Comparison of ENCODE assay signal across 12 cellular contexts in genomic region chr2:11103984-11104793, GRCh38. TPM values are rescaled to one million over a fixed set of nuclear protein-coding genes. Genes with fewer than 3 reads are reported as not detected.
DNase-seq lines count a peak whose midpoint lies in the region; ATAC-seq, FAIRE-seq and TF ChIP-seq lines count a peak whose summit lies in the region.
"Had no signal": no experiment of that assay in that cellular context is flagged by ENCODE, and none has a peak within 500 bp of the region (broad histone marks: within the 10 kb centered on the region; RNA-seq: fewer than 3 reads in every experiment).

No MANE protein-coding gene starts in this region.

- dilution Hi-C loops in IMR-90 (cut with HindIII; ENCODE audit: low sequenced_read_pairs, unreplicated experiment): no loop called here

- no peaks in the 10 kb centered on the region for H3K79me2 ChIP-seq in GM12878 (ENCODE audit: control insufficient read depth, insufficient read depth, low read length)

- no peak overlapping the region for H4K5ac ChIP-seq in IMR-90 (ENCODE audit: low read depth, low read length)

- TF ChIP-seq CTCF in IMR-90 (conservative IDR thresholded peaks at IDR 0.05; ENCODE audit: low read depth, low read length) (no peak), GM12878 (IDR thresholded peaks at IDR 0.05 in 2 of 3, conservative IDR thresholded peaks at IDR 0.05 in 1 of 3; ENCODE audit: control insufficient read depth in 2 of 3, extremely low read depth in 1 of 3, insufficient read depth in 1 of 3, low read depth in 3 of 3, low read length in 3 of 3) (no peak), gastrocnemius medialis (IDR thresholded peaks at IDR 0.05 in 4 of 5, conservative IDR thresholded peaks at IDR 0.05 in 1 of 5) (no peak)

- TF ChIP-seq RAD21 in IMR-90 (IDR thresholded peaks at IDR 0.05; ENCODE audit: low read length) (no peak), GM12878 (IDR thresholded peaks at IDR 0.05; ENCODE audit: insufficient read depth, low read depth, low read length) (no peak)

- no peak overlapping the region for H4K91ac ChIP-seq in IMR-90 (ENCODE audit: insufficient read depth, low read depth, low read length)

- no peak for TF ChIP-seq EP300 in GM12878 (IDR thresholded peaks at IDR 0.05; ENCODE audit: borderline replicate concordance in 1 of 2, control insufficient read depth in 1 of 2, low read depth in 2 of 2, low read length in 2 of 2)

- no peak overlapping the region for H4K8ac ChIP-seq in IMR-90 (ENCODE audit: low read depth in 2 of 2, low read length in 2 of 2)

- no peak overlapping the region for H3K23ac ChIP-seq in IMR-90 (ENCODE audit: low read depth, low read length)

- no peaks in the 10 kb centered on the region for H3K9me1 ChIP-seq in IMR-90 (ENCODE audit: insufficient read depth, low read length)

- FAIRE-seq in GM12878 (lab: Jason Lieb, UNC): peak; percentile 100
- FAIRE-seq: bronchial epithelial cell had no signal

- peak; percentile 73 for DNase-seq in activated CD4-positive, alpha-beta T cell treated with anti-CD3 and anti-CD28 coated beads, Interleukin-2, amount 10 ng/mL, durations not matched to agents 7 days and 5 days
- no peak for DNase-seq in activated CD4-positive, alpha-beta T cell treated with anti-CD3 and anti-CD28 coated beads for 1 hour
- no peak for DNase-seq in IMR-90
- peak; percentile 83 for DNase-seq in GM12878 (ENCODE audit: low read depth, low spot score)
- peak in 2 of 3 donors; percentile 17 to 20 for DNase-seq in stimulated activated CD4-positive, alpha-beta T cell treated with anti-CD3 and anti-CD28 coated beads, TNF-alpha, amount 100 ng/mL, for 48 hours (ENCODE audit: low read depth in 3 of 3)
- DNase-seq in gastrocnemius medialis: no peak
- DNase-seq: DMS79 treated with DMSO at 0.1 percent for 48 hours, esophagus squamous epithelium, H9 had no signal

- no peak overlapping the region for H3K4me2 ChIP-seq in IMR-90 (ENCODE audit: low read depth, low read length)
- H3K4me2 ChIP-seq in GM12878 (ENCODE audit: control insufficient read depth, insufficient read depth): peak overlapping the region; percentile 69

- H2BK5ac ChIP-seq in IMR-90 (ENCODE audit: low read depth, low read length, poor library complexity, severe bottlenecking): no peak overlapping the region

- H2BK120ac ChIP-seq in IMR-90 (ENCODE audit: low read depth, low read length): no peak overlapping the region

- H3K18ac ChIP-seq in IMR-90 (ENCODE audit: low read depth, low read length): no peak overlapping the region

- no peaks in the 10 kb centered on the region for H3K79me1 ChIP-seq in IMR-90 (ENCODE audit: low read depth in 1 of 2, low read length in 2 of 2)

- peaks cover 4% of the 10 kb centered on the region for H3K9me3 Mint-ChIP-seq in activated CD4-positive, alpha-beta T cell treated with anti-CD3 and anti-CD28 coated beads, Interleukin-2, amount 10 ng/mL, durations not matched to agents 7 days and 5 days
- H3K9me3 Mint-ChIP-seq: H9 had no signal

- peaks cover 24% of the 10 kb centered on the region for H3K27me3 Mint-ChIP-seq in activated CD4-positive, alpha-beta T cell treated with anti-CD3 and anti-CD28 coated beads, Interleukin-2, amount 10 ng/mL, durations not matched to agents 7 days and 5 days

- H3K56ac ChIP-seq in IMR-90 (ENCODE audit: extremely low read depth, insufficient read depth, low read length): no peak overlapping the region

- peak overlapping the region; percentile 76 for H3K27ac Mint-ChIP-seq in activated CD4-positive, alpha-beta T cell treated with anti-CD3 and anti-CD28 coated beads, Interleukin-2, amount 10 ng/mL, durations not matched to agents 7 days and 5 days
- H3K27ac Mint-ChIP-seq: H9 had no signal

- H3K27me3 ChIP-seq in IMR-90 (ENCODE audit: control insufficient read depth, insufficient read depth, low read length) (peaks cover 5% of the 10 kb centered on the region; the same call in 1 of the 2 replicates), GM12878 (replicated peaks in 1 of 2; ENCODE audit: control insufficient read depth in 2 of 2, insufficient read depth in 2 of 2, low read length in 1 of 2) (peaks cover 0 to 3% of the 10 kb centered on the region in 2 experiments; a peak in 1 of 4 replicates), gastrocnemius medialis (no peaks in the 10 kb centered on the region)

- peak overlapping the region; percentile 13 for H3K4me3 Mint-ChIP-seq in activated CD4-positive, alpha-beta T cell treated with anti-CD3 and anti-CD28 coated beads, Interleukin-2, amount 10 ng/mL, durations not matched to agents 7 days and 5 days
- H3K4me3 Mint-ChIP-seq: H9 had no signal

- H3K36me3 ChIP-seq in IMR-90 (ENCODE audit: control insufficient read depth, insufficient read depth, low read length): no peaks in the 10 kb centered on the region
- H3K36me3 ChIP-seq in GM12878 (ENCODE audit: control insufficient read depth in 2 of 2, insufficient read depth in 2 of 2, low read length in 1 of 2): no peaks in the 10 kb centered on the region
- no peaks in the 10 kb centered on the region for H3K36me3 ChIP-seq in gastrocnemius medialis
- H3K36me3 ChIP-seq: esophagus squamous epithelium had no signal

- no peak overlapping the region for H2BK20ac ChIP-seq in IMR-90 (ENCODE audit: low read depth, low read length)

- intact Hi-C loops in IMR-90 (cut with micrococcal nuclease): no loop called here
- intact Hi-C loops in GM12878 (cut with micrococcal nuclease; ENCODE audit: unreplicated experiment): no loop called here
- intact Hi-C loops in gastrocnemius medialis (cut with DNase I; ENCODE audit: low total_unique reads): no loop called here

- peak overlapping the region; percentile 16; the same call in 1 of the 2 replicates for H2AK5ac ChIP-seq in IMR-90 (ENCODE audit: low read depth, low read length)

- H3K4ac ChIP-seq in IMR-90 (ENCODE audit: low read depth, low read length): no peak overlapping the region

- SMC1A ChIA-PET in GM12878 (lab: Charles Lee; ENCODE audit: uncharacterized antibody, unreplicated experiment): no interaction called here

- in situ Hi-C loops in IMR-90 (cut with MboI; ENCODE audit: low sequenced_read_pairs): no loop called here
- in situ Hi-C loops in GM12878 (cut with MboI): no loop called here
- in situ Hi-C loops in gastrocnemius medialis (cut with MboI; ENCODE audit: low sequenced_read_pairs in 4 of 4): no loop called here

- no peak overlapping the region for H3K4me3 ChIP-seq in IMR-90 (ENCODE audit: insufficient read depth, low read depth, low read length)
- no peak overlapping the region for H3K4me3 ChIP-seq in GM12878
- H3K4me3 ChIP-seq in gastrocnemius medialis: no peak overlapping the region
- H3K4me3 ChIP-seq: esophagus squamous epithelium had no signal

- ATAC-seq in IMR-90 (ENCODE audit: low read depth) (no peak), GM12878 (peak; percentile 73), HG03025 (IDR thresholded peaks at IDR 0.05; ENCODE audit: low FRiP score, unreplicated experiment) (no peak), GM21786 (IDR thresholded peaks at IDR 0.05; ENCODE audit: unreplicated experiment) (no peak), gastrocnemius medialis (no peak)

- BruUV-seq in IMR-90 (replicated peaks; lab: Mats Ljungman, UMichigan) (no TSS peak), GM12878 (replicated peaks; lab: Mats Ljungman, UMichigan) (no TSS peak)

- no peak overlapping the region for H2AK9ac ChIP-seq in IMR-90 (replicated peaks; ENCODE audit: low read depth, low read length, poor library complexity)

- TF ChIP-seq POLR2A in IMR-90 (IDR thresholded peaks at IDR 0.05; ENCODE audit: low read depth, low read length) (no peak), GM12878 (IDR thresholded peaks at IDR 0.05; ENCODE audit: low read depth, low read length) (no peak), gastrocnemius medialis (IDR thresholded peaks at IDR 0.05) (no peak)

- H3K14ac ChIP-seq in IMR-90 (replicated peaks; ENCODE audit: low read depth, low read length): no peak overlapping the region

- no peaks in the 10 kb centered on the region for H4K20me1 ChIP-seq in IMR-90 (ENCODE audit: insufficient read depth, low read length)
- H4K20me1 ChIP-seq in GM12878 (ENCODE audit: control insufficient read depth, insufficient read depth): no peaks in the 10 kb centered on the region

- RAD21 ChIA-PET in GM12878 (lab: Charles Lee; ENCODE audit: unreplicated experiment): interaction anchor here (0.6 kb wide), 1 partner anchor 28 kb away, joined by 3 read pairs; no protein-coding TSS in a partner anchor

- WGBS in IMR-90 (ENCODE audit: extremely low coverage in 2 of 2, insufficient read length in 1 of 2), 2 experiments: 81% methylated on average over 10 of the region's 18 CpGs; no CpG with 5 or more reads in 1 of the 2 experiments
- WGBS in GM12878 (ENCODE audit: insufficient coverage, insufficient replicate concordance, low lambda C conversion rate, missing lambda C conversion rate): 9% methylated on average over 18 of the region's 18 CpGs

- H3K4me1 ChIP-seq in IMR-90 (ENCODE audit: control insufficient read depth, insufficient read depth, low read length) (no peaks in the 10 kb centered on the region; the same call in 1 of the 2 replicates), GM12878 (ENCODE audit: control insufficient read depth, insufficient read depth, low read length) (peaks cover 20% of the 10 kb centered on the region), gastrocnemius medialis (no peaks in the 10 kb centered on the region)
- H3K4me1 ChIP-seq: esophagus squamous epithelium had no signal

- POLR2A ChIA-PET in activated CD4-positive, alpha-beta T cell treated with anti-CD3 and anti-CD28 coated beads, Interleukin-2, amount 10 ng/mL, durations not matched to agents 7 days and 5 days (lab: Charles Lee): interaction anchor here (0.6 to 0.7 kb wide), 2 partner anchors 162 to 271 kb away, joined by 3 read pairs; no protein-coding TSS in a partner anchor
- POLR2A ChIA-PET in IMR-90 (lab: Charles Lee; ENCODE audit: unreplicated experiment): no interaction called here
- POLR2A ChIA-PET in GM12878 (lab: Charles Lee): no interaction called here

- H3K9me3 ChIP-seq in IMR-90 (ENCODE audit: control insufficient read depth, insufficient read depth, low read length) (no peaks in the 10 kb centered on the region), GM12878 (replicated peaks; ENCODE audit: control insufficient read depth, insufficient read depth, low read length) (no peaks in the 10 kb centered on the region; the same call in 1 of the 3 replicates), gastrocnemius medialis (no peaks in the 10 kb centered on the region)
- H3K9me3 ChIP-seq: esophagus squamous epithelium had no signal

- H2AFZ ChIP-seq in IMR-90 (replicated peaks; ENCODE audit: low read length, poor library complexity): no peak overlapping the region
- no peak overlapping the region for H2AFZ ChIP-seq in GM12878 (ENCODE audit: control insufficient read depth, low read depth, low read length)

- CTCF ChIA-PET in activated CD4-positive, alpha-beta T cell treated with anti-CD3 and anti-CD28 coated beads, Interleukin-2, amount 10 ng/mL, durations not matched to agents 7 days and 5 days (lab: Charles Lee): interaction anchor here (1.5 kb wide), 1 partner anchor 20 kb away, joined by 5 read pairs; no protein-coding TSS in a partner anchor
- CTCF ChIA-PET in IMR-90 (lab: Yijun Ruan, JAX): interaction anchor here (0.7 kb wide), 1 partner anchor 48 kb away, joined by 3 read pairs; no protein-coding TSS in a partner anchor
- CTCF ChIA-PET in GM12878 (lab: Yijun Ruan, JAX): interaction anchor here (1.7 kb wide), 1 partner anchor 28 kb away, joined by 6 read pairs; a partner anchor contains a TSS

- no peak overlapping the region for H3K27ac ChIP-seq in IMR-90 (ENCODE audit: insufficient read depth, low read length)
- 0 out of 2 replicates have a peak overlapping the region, but pooled peaks have one; percentile 2 for H3K27ac ChIP-seq in GM12878 (ENCODE audit: control insufficient read depth, insufficient read depth)
- H3K27ac ChIP-seq in gastrocnemius medialis: no peak overlapping the region
- H3K27ac ChIP-seq: esophagus squamous epithelium had no signal

- H3K4me1 Mint-ChIP-seq in activated CD4-positive, alpha-beta T cell treated with anti-CD3 and anti-CD28 coated beads, Interleukin-2, amount 10 ng/mL, durations not matched to agents 7 days and 5 days: peaks cover 43% of the 10 kb centered on the region
- H3K4me1 Mint-ChIP-seq: H9 had no signal

- no peak overlapping the region for H2BK15ac ChIP-seq in IMR-90 (ENCODE audit: low read depth, low read length)

- H3K9ac ChIP-seq in IMR-90 (ENCODE audit: low read depth, low read length) (no peak overlapping the region), GM12878 (ENCODE audit: control insufficient read depth, insufficient read depth, low read length) (no peak overlapping the region)

- H3K36me3 Mint-ChIP-seq in activated CD4-positive, alpha-beta T cell treated with anti-CD3 and anti-CD28 coated beads, Interleukin-2, amount 10 ng/mL, durations not matched to agents 7 days and 5 days (ENCODE audit: low read depth): no peaks in the 10 kb centered on the region

RNA-seq across cellular contexts. Expression of gene SLC66A3, which starts 51.1 kb away (rescaled TPM):
- 10 to 100 TPM; 21.6 to 23.4 TPM for total RNA-seq in activated CD4-positive, alpha-beta T cell treated with anti-CD3 and anti-CD28 coated beads, Interleukin-2, amount 10 ng/mL, durations not matched to agents 7 days and 5 days
- total RNA-seq in IMR-90 (2012; rRNA removed) (18.1 and 18.9 TPM in 2 replicates), GM12878 (2014; rRNA removed) (7.7 and 9.5 TPM in 2 replicates), GM12878 (2014; rRNA removed; fragmentation: Illumina TruSeq; extraction: Trizol) (6.0 and 6.2 TPM in 2 replicates), GM12878 (2021) (6.5 and 7.8 TPM in 2 replicates), gastrocnemius medialis (10 to 100 TPM; 10.6 to 29.2 (median 16.0) TPM)
- polyA plus RNA-seq in IMR-90 (2012; rRNA removed) (25.2 and 27.0 TPM in 2 replicates), GM12878 (2011; rRNA removed) (4.3 and 4.8 TPM in 2 replicates), GM12878 (2014; fragmentation: Illumina TruSeq; extraction: Trizol) (4.9 and 15.1 TPM in 2 replicates), GM12878 (2014; fragmentation: Nextera tagmentation; extraction: Ambion mirVana) (1 to 10 TPM; 1.4 to 3.5 TPM), GM12878 (2014; rRNA removed) (9.8 and 14.2 TPM in 2 replicates), GM12878 (2016; fragmentation: Nextera tagmentation; extraction: Ambion mirVana) (10 to 100 TPM; 12.5 to 12.7 TPM)
- polyA plus RNA-seq in IMR-90 (2012; cell fraction: cytosol; rRNA removed): 11.2 and 30.6 TPM in 2 replicates
- 14.2 and 15.3 TPM in 2 replicates for polyA plus RNA-seq in IMR-90 (2012; cell fraction: nucleus; rRNA removed; ENCODE audit: low replicate concordance)
- total RNA-seq in GM12878 (2013; cell fraction: nucleolus; rRNA removed): 6.0 and 7.4 TPM in 2 replicates
- polyA plus RNA-seq in GM12878 (2011; ENCODE audit: low read depth): 4.7 TPM
- 3.3 and 4.6 TPM in 2 replicates for polyA plus RNA-seq in GM12878 (2011; cell fraction: cytosol; rRNA removed)
- polyA plus RNA-seq in GM12878 (2011; cell fraction: nucleus; rRNA removed): 2.2 TPM in 2 replicates
- polyA plus RNA-seq in GM12878 (2012): 6.4 and 8.3 TPM in 2 replicates
- polyA minus RNA-seq in GM12878 (2011; rRNA and poly(A)+ RNA removed): 4.3 and 5.9 TPM in 2 replicates
- 3.1 TPM in 1 of 2 replicates, not detected in the other for polyA minus RNA-seq in GM12878 (2011; cell fraction: cytosol; rRNA and poly(A)+ RNA removed)
- 1.2 and 1.3 TPM in 2 replicates for polyA minus RNA-seq in GM12878 (2011; cell fraction: nucleus; rRNA and poly(A)+ RNA removed)

Comparison
In these comparisons a context has a peak if more than half of its experiments do, and no peak if none do; other contexts are left out.
1. DNase-seq: peak in activated CD4-positive, alpha-beta T cell treated with anti-CD3 and anti-CD28 coated beads, Interleukin-2, amount 10 ng/mL, durations not matched to agents 7 days and 5 days (single experiment), GM12878 (single experiment) and stimulated activated CD4-positive, alpha-beta T cell treated with anti-CD3 and anti-CD28 coated beads, TNF-alpha, amount 100 ng/mL, for 48 hours (2 of 3); none in activated CD4-positive, alpha-beta T cell treated with anti-CD3 and anti-CD28 coated beads for 1 hour (single experiment), IMR-90 (single experiment) and gastrocnemius medialis (0 of 2).